In the genomic region with DNA sequence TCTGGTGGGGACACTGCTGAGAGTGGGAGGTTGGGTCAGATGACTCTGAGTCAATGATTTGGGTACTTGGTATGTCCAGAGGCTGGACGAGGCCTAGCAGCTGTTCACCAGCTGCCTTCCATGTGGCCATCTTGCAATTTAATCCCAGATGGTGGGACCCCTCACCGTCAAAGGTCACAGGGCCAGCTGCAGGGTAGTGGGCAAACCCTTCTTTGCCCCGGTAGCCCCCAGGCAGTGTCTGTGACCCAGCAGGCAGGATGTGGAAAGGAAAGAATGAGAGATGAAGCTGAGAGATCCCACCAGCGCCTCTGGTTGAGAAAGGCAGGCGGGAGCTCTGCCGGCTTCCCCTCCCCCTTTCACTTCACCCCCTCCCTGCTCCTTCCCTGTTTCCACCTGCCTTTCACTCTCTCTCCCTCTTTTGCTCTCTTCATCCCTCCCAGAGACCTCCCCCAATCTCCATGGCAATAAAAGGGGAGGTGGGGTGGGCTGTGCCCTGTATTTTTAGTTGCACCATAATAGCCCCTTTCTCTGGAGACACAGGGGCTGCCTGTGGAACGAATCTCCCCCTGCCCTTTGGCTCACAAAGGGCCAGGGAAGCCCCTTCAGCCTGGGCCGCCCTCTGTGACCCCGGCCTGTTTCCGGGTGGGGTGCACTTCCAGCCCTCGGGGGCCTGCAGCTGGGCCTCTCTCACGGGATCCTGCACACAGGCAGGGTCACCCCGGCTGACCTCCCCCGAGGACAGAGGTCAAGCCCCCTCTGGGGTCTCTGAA, we compare ENCODE assay signal across 2 cellular contexts.
TF ChIP-seq lines count a peak whose summit lies in the region.

No MANE protein-coding gene starts in this region.

TF ChIP-seq in HepG2, 621 proteins besides CTCF, POLR2A, EP300 and RAD21:
- TF ChIP-seq PATZ1 (CRISPR knock-in tag; IDR thresholded peaks at IDR 0.05) (0 out of 2 replicates have a peak, but pooled peaks have one; percentile 16), TSC22D2 (CRISPR knock-in tag; IDR thresholded peaks at IDR 0.05; ENCODE audit: borderline replicate concordance) (no peak)
- TF ChIP-seq, protein P1, sequence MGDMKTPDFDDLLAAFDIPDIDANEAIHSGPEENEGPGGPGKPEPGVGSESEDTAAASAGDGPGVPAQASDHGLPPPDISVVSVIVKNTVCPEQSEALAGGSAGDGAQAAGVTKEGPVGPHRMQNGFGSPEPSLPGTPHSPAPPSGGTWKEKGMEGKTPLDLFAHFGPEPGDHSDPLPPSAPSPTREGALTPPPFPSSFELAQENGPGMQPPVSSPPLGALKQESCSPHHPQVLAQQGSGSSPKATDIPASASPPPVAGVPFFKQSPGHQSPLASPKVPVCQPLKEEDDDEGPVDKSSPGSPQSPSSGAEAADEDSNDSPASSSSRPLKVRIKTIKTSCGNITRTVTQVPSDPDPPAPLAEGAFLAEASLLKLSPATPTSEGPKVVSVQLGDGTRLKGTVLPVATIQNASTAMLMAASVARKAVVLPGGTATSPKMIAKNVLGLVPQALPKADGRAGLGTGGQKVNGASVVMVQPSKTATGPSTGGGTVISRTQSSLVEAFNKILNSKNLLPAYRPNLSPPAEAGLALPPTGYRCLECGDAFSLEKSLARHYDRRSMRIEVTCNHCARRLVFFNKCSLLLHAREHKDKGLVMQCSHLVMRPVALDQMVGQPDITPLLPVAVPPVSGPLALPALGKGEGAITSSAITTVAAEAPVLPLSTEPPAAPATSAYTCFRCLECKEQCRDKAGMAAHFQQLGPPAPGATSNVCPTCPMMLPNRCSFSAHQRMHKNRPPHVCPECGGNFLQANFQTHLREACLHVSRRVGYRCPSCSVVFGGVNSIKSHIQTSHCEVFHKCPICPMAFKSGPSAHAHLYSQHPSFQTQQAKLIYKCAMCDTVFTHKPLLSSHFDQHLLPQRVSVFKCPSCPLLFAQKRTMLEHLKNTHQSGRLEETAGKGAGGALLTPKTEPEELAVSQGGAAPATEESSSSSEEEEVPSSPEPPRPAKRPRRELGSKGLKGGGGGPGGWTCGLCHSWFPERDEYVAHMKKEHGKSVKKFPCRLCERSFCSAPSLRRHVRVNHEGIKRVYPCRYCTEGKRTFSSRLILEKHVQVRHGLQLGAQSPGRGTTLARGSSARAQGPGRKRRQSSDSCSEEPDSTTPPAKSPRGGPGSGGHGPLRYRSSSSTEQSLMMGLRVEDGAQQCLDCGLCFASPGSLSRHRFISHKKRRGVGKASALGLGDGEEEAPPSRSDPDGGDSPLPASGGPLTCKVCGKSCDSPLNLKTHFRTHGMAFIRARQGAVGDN (CRISPR knock-in tag; IDR thresholded peaks at IDR 0.05): peak; percentile 27; the same call in 1 of the 2 replicates

TF ChIP-seq in SK-N-SH treated with all-trans-retinoic acid at 6 μM for 48 hours, 23 proteins besides CTCF, POLR2A, EP300 and RAD21:
- 0 out of 2 replicates have a peak, but pooled peaks have one; percentile 25 for TF ChIP-seq PPARA (CRISPR knock-in tag; IDR thresholded peaks at IDR 0.05; ENCODE audit: borderline replicate concordance)
- TF ChIP-seq CREB5 (CRISPR knock-in tag; IDR thresholded peaks at IDR 0.05; ENCODE audit: low read depth): no peak
- no peak for TF ChIP-seq ARNTL (CRISPR knock-in tag; IDR thresholded peaks at IDR 0.05; ENCODE audit: borderline replicate concordance, low read depth)
- no peak for TF ChIP-seq BACH2 (CRISPR knock-in tag; IDR thresholded peaks at IDR 0.05; ENCODE audit: borderline replicate concordance)
- TF ChIP-seq ZNF70 (CRISPR knock-in tag; IDR thresholded peaks at IDR 0.05): no peak
- TF ChIP-seq PATZ1 (CRISPR knock-in tag; IDR thresholded peaks at IDR 0.05; ENCODE audit: borderline replicate concordance): no peak
- 0 out of 2 replicates have a peak, but pooled peaks have one; percentile 17 for TF ChIP-seq TSHZ2 (CRISPR knock-in tag; IDR thresholded peaks at IDR 0.05)
- TF ChIP-seq TCF4 (CRISPR knock-in tag; IDR thresholded peaks at IDR 0.05; ENCODE audit: borderline replicate concordance): peak; percentile 38; the same call in 1 of the 2 replicates
- peak; percentile 47; the same call in 1 of the 2 replicates for TF ChIP-seq ZNF8 (CRISPR knock-in tag; IDR thresholded peaks at IDR 0.05)
